Comparison of ENCODE assay signal across 1 cellular context in genomic region chr2:70871398-70872211, GRCh38.
A peak's percentile ranks its signal among the peaks of the same experiment; 100 is the strongest.
TF ChIP-seq lines count a peak whose summit lies in the region.

No MANE protein-coding gene starts in this region.

TF ChIP-seq in HEK293, 187 proteins besides CTCF, POLR2A, EP300 and RAD21 (continued from another document and continues in another):
- TF ChIP-seq ZNF544 (tag by site-specific recombination; IDR thresholded peaks at IDR 0.05) (no peak), ZNF623 (tag by site-specific recombination; IDR thresholded peaks at IDR 0.05) (no peak), PRDM10 (tag by site-specific recombination; IDR thresholded peaks at IDR 0.05) (0 out of 2 replicates have a peak, but pooled peaks have one; percentile 21), ZBTB44 (tag by site-specific recombination; IDR thresholded peaks at IDR 0.05) (no peak), ZNF777 (tag by site-specific recombination; IDR thresholded peaks at IDR 0.05; ENCODE audit: borderline replicate concordance) (no peak), ZNF324 (tag by site-specific recombination; IDR thresholded peaks at IDR 0.05) (no peak), ZNF302 (tag by site-specific recombination; IDR thresholded peaks at IDR 0.05; ENCODE audit: low read depth) (no peak), ZNF423 (tag by site-specific recombination; IDR thresholded peaks at IDR 0.05) (peak; percentile 93), ZNF335 (tag by site-specific recombination; conservative IDR thresholded peaks at IDR 0.05) (no peak), FEZF1 (tag by site-specific recombination; IDR thresholded peaks at IDR 0.05) (no peak), WT1 (tag by site-specific recombination; IDR thresholded peaks at IDR 0.05) (no peak), ZNF514 (tag by site-specific recombination; IDR thresholded peaks at IDR 0.05) (no peak), ZNF311 (tag by site-specific recombination; IDR thresholded peaks at IDR 0.05; ENCODE audit: borderline replicate concordance) (no peak), ZNF548 (tag by site-specific recombination; IDR thresholded peaks at IDR 0.05) (no peak), ZNF341 (tag by site-specific recombination; IDR thresholded peaks at IDR 0.05; ENCODE audit: low read depth) (no peak), ZIC2 (tag by site-specific recombination; IDR thresholded peaks at IDR 0.05) (peak; percentile 53), ZNF776 (tag by site-specific recombination; IDR thresholded peaks at IDR 0.05; ENCODE audit: borderline replicate concordance) (no peak), ZNF660 (tag by site-specific recombination; IDR thresholded peaks at IDR 0.05) (no peak), ZNF157 (tag by site-specific recombination; IDR thresholded peaks at IDR 0.05) (no peak), ZNF585B (tag by site-specific recombination; IDR thresholded peaks at IDR 0.05) (no peak), ZFP41 (tag by site-specific recombination; IDR thresholded peaks at IDR 0.05; ENCODE audit: borderline replicate concordance) (no peak), ZNF211 (tag by site-specific recombination; IDR thresholded peaks at IDR 0.05; ENCODE audit: low read depth) (no peak), ZNF426 (tag by site-specific recombination; IDR thresholded peaks at IDR 0.05) (no peak), ZNF239 (tag by site-specific recombination; IDR thresholded peaks at IDR 0.05) (no peak), EGR2 (tag by site-specific recombination; IDR thresholded peaks at IDR 0.05; ENCODE audit: low read depth) (no peak), ZSCAN30 (tag by site-specific recombination; IDR thresholded peaks at IDR 0.05) (no peak), ZNF266 (tag by site-specific recombination; IDR thresholded peaks at IDR 0.05; ENCODE audit: low read depth) (no peak), ZNF843 (tag by site-specific recombination; IDR thresholded peaks at IDR 0.05) (no peak), ZSCAN5A (tag by site-specific recombination; IDR thresholded peaks at IDR 0.05) (no peak), ZNF791 (tag by site-specific recombination; IDR thresholded peaks at IDR 0.05) (no peak; the same call in 1 of the 2 replicates), ZNF558 (tag by site-specific recombination; IDR thresholded peaks at IDR 0.05) (no peak), BCL11A (tag by site-specific recombination; IDR thresholded peaks at IDR 0.05; ENCODE audit: low read depth) (no peak), ZEB2 (tag by site-specific recombination; IDR thresholded peaks at IDR 0.05) (0 out of 2 replicates have a peak, but pooled peaks have one; percentile 38), BCL6B (tag by site-specific recombination; IDR thresholded peaks at IDR 0.05) (no peak), ZNF16 (tag by site-specific recombination; IDR thresholded peaks at IDR 0.05; ENCODE audit: low read depth) (no peak), ZNF398 (tag by site-specific recombination; IDR thresholded peaks at IDR 0.05) (no peak), ZNF10 (tag by site-specific recombination; IDR thresholded peaks at IDR 0.05) (no peak), ZXDB (tag by site-specific recombination; IDR thresholded peaks at IDR 0.05) (no peak), ATF2 (tag by site-specific recombination; IDR thresholded peaks at IDR 0.05; ENCODE audit: low read depth) (no peak), BCL11B (tag by site-specific recombination; IDR thresholded peaks at IDR 0.05; ENCODE audit: low read depth) (no peak), ZNF416 (tag by site-specific recombination; IDR thresholded peaks at IDR 0.05) (no peak), ZSCAN4 (tag by site-specific recombination; IDR thresholded peaks at IDR 0.05) (no peak), OSR2 (tag by site-specific recombination; IDR thresholded peaks at IDR 0.05) (no peak), KLF8 (tag by site-specific recombination; IDR thresholded peaks at IDR 0.05) (no peak), ZNF292 (tag by site-specific recombination; IDR thresholded peaks at IDR 0.05; ENCODE audit: borderline replicate concordance, low read depth) (no peak), KLF16 (tag by site-specific recombination; IDR thresholded peaks at IDR 0.05) (no peak), PATZ1 (tag by site-specific recombination; IDR thresholded peaks at IDR 0.05) (0 out of 2 replicates have a peak, but pooled peaks have one; percentile 48), MYNN (tag by site-specific recombination; IDR thresholded peaks at IDR 0.05; ENCODE audit: borderline replicate concordance) (no peak), INSM2 (tag by site-specific recombination; IDR thresholded peaks at IDR 0.05) (no peak), ZNF19 (tag by site-specific recombination; IDR thresholded peaks at IDR 0.05; ENCODE audit: low read depth) (no peak), ZNF184 (tag by site-specific recombination; IDR thresholded peaks at IDR 0.05) (no peak), SCRT2 (tag by site-specific recombination; IDR thresholded peaks at IDR 0.05) (no peak), ZFP3 (tag by site-specific recombination; IDR thresholded peaks at IDR 0.05; ENCODE audit: low read depth) (no peak), ZBTB7A (tag by site-specific recombination; IDR thresholded peaks at IDR 0.05; ENCODE audit: low read depth) (no peak), ZNF529 (tag by site-specific recombination; IDR thresholded peaks at IDR 0.05; ENCODE audit: insufficient replicate concordance) (no peak), ZSCAN16 (tag by site-specific recombination; IDR thresholded peaks at IDR 0.05) (no peak)
